In the genomic region with DNA sequence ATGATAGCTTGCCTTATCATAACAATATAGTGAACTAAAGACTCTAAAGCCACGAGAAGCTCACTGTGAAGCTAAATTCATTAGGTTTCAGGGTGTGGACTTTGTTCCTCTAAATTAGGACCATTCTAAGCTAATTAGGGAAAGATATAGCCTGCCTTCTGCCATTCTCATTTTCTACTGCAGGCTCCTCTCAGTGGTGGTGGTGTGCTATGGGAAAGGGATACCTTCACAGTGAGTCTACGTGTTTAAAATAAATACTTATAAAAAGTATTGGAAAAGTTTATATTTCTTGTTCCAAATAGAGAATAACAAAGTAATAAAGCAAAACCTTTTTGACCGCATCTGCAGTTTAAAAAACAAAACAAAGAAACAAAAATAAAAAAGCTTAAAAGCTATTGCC, we compare ENCODE assay signal across 12 cellular contexts.
"Had no signal": no experiment of that assay in that cellular context is flagged by ENCODE, and none has a peak within 500 bp of the region (broad histone marks: within the 10 kb centered on the region; RNA-seq: fewer than 3 reads in every experiment).

No MANE protein-coding gene starts in this region.

- H3K36me3 ChIP-seq: breast epithelium, heart left ventricle, left ventricle myocardium inferior, ovary, tibial nerve had no signal

- H3K27me3 ChIP-seq: breast epithelium, heart left ventricle, ovary, tibial nerve had no signal

- ATAC-seq: activated CD8-positive, alpha-beta T cell treated with anti-CD3 and anti-CD28 coated beads for 36 hours; activated T-cell treated with anti-CD3 and anti-CD28 coated beads, Interleukin-2, amount 50 U/mL, for 72 hours had no signal

- H3K9me3 Mint-ChIP-seq: activated CD8-positive, alpha-beta T cell treated with anti-CD3 and anti-CD28 coated beads for 36 hours; activated naive CD8-positive, alpha-beta T cell treated with anti-CD3 and anti-CD28 coated beads, Interleukin-2, amount 10 ng/mL, durations not matched to agents 7 days and 5 days; activated T-cell treated with anti-CD3 and anti-CD28 coated beads, Interleukin-2, amount 50 U/mL, for 72 hours had no signal

- H3K4me3 ChIP-seq: heart left ventricle, left ventricle myocardium inferior, ovary, tibial nerve had no signal

- H3K9me3 ChIP-seq: breast epithelium, heart left ventricle, left ventricle myocardium inferior, ovary, tibial nerve had no signal

- H3K27me3 Mint-ChIP-seq: activated CD8-positive, alpha-beta T cell treated with anti-CD3 and anti-CD28 coated beads for 36 hours; activated naive CD8-positive, alpha-beta T cell treated with anti-CD3 and anti-CD28 coated beads, Interleukin-2, amount 10 ng/mL, durations not matched to agents 7 days and 5 days had no signal

- H3K4me1 Mint-ChIP-seq: activated naive CD8-positive, alpha-beta T cell treated with anti-CD3 and anti-CD28 coated beads, Interleukin-2, amount 10 ng/mL, durations not matched to agents 7 days and 5 days had no signal

- H3K27ac ChIP-seq: heart left ventricle, left ventricle myocardium inferior, ovary had no signal

- H3K4me1 ChIP-seq: breast epithelium, left ventricle myocardium inferior had no signal

- H3K27ac Mint-ChIP-seq: activated CD8-positive, alpha-beta T cell treated with anti-CD3 and anti-CD28 coated beads for 36 hours; activated naive CD8-positive, alpha-beta T cell treated with anti-CD3 and anti-CD28 coated beads, Interleukin-2, amount 10 ng/mL, durations not matched to agents 7 days and 5 days; activated T-cell treated with anti-CD3 and anti-CD28 coated beads, Interleukin-2, amount 50 U/mL, for 72 hours had no signal

- DNase-seq: activated CD8-positive, alpha-beta memory T cell treated with anti-CD3 and anti-CD28 coated beads, Interleukin-2, amount 50 U/mL, for 4 hours; activated CD8-positive, alpha-beta T cell treated with anti-CD3 and anti-CD28 coated beads for 36 hours; activated naive CD8-positive, alpha-beta T cell treated with anti-CD3 and anti-CD28 coated beads, Interleukin-2, amount 10 ng/mL, durations not matched to agents 7 days and 5 days; activated T-cell treated with anti-CD3 and anti-CD28 coated beads, Interleukin-2, amount 50 U/mL, for 72 hours; aorta; dermis blood vessel endothelial cell; left ventricle myocardium inferior; ovary; T-helper 9 cell had no signal

- H3K36me3 Mint-ChIP-seq: activated naive CD8-positive, alpha-beta T cell treated with anti-CD3 and anti-CD28 coated beads, Interleukin-2, amount 10 ng/mL, durations not matched to agents 7 days and 5 days had no signal

- H3K4me3 Mint-ChIP-seq: activated CD8-positive, alpha-beta T cell treated with anti-CD3 and anti-CD28 coated beads for 36 hours; activated naive CD8-positive, alpha-beta T cell treated with anti-CD3 and anti-CD28 coated beads, Interleukin-2, amount 10 ng/mL, durations not matched to agents 7 days and 5 days; activated T-cell treated with anti-CD3 and anti-CD28 coated beads, Interleukin-2, amount 50 U/mL, for 72 hours had no signal
